ENCODE assay signal across 9 cellular contexts in the genomic region with DNA sequence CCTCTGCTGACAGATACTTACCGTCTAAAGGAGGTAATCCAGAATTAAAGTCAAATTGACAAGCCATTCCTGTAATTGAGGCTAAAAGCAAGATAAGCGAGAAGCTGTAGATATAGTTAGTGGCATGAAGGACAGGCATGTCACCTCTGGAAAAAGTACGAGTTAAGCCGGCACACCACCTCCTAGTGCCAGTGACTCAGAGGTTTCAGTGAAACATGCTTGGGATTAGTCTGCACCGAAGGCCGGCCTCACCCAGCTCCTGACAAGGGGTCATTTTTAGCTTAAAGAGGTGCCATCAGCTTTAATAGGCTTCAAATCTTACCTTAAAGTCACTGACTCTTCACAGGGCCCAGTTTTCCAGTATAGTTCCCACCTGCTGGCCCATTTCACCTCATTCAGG.
"Had no signal": no experiment of that assay in that cellular context is flagged by ENCODE, and none has a peak within 500 bp of the region (broad histone marks: within the 10 kb centered on the region; RNA-seq: fewer than 3 reads in every experiment).

No MANE protein-coding gene starts in this region.

- H3K27ac ChIP-seq: GM23248, HL-60 had no signal

- H3K27me3 Mint-ChIP-seq: IgD-negative memory B cell had no signal

- H3K9me3 ChIP-seq: HAP-1 had no signal

- H3K36me3 Mint-ChIP-seq: IgD-negative memory B cell had no signal

- H3K4me3 ChIP-seq: GM23248, HAP-1 had no signal

- DNase-seq: GM23248, GOT3, H7, HFFc6 had no signal

- H3K4me1 Mint-ChIP-seq: IgD-negative memory B cell had no signal

- H3K36me3 ChIP-seq: HAP-1 had no signal

- H3K4me3 Mint-ChIP-seq: HFFc6, IgD-negative memory B cell had no signal

- H3K27ac Mint-ChIP-seq: HFFc6, IgD-negative memory B cell had no signal

- FAIRE-seq: HepG2 had no signal

- H3K4me1 ChIP-seq: HAP-1 had no signal

- ATAC-seq: HCT116, HepG2 had no signal
